Comparison of ENCODE assay signal across 29 cellular contexts in genomic region chr12:41940571-41940970, GRCh38.
"Had no signal": no experiment of that assay in that cellular context is flagged by ENCODE, and none has a peak within 500 bp of the region (broad histone marks: within the 10 kb centered on the region; RNA-seq: fewer than 3 reads in every experiment).

No MANE protein-coding gene starts in this region.

- H3K36me3 ChIP-seq: brain microvascular endothelial cell, Peyer's patch had no signal

- H3K27ac Mint-ChIP-seq: activated CD4-positive, alpha-beta T cell treated with anti-CD3 and anti-CD28 coated beads, Interleukin-2, amount 10 ng/mL, durations not matched to agents 24 days and 14 days; activated CD8-positive, alpha-beta T cell treated with anti-CD3 and anti-CD28 coated beads for 36 hours; activated naive CD8-positive, alpha-beta T cell treated with anti-CD3 and anti-CD28 coated beads for 36 hours; activated T-cell treated with anti-CD3 and anti-CD28 coated beads, Interleukin-2, amount 50 U/mL, for 72 hours; activated T-helper 17 cell treated with anti-CD3 and anti-CD28 coated beads, Interleukin-2, amount 50 U/mL, for 72 hours had no signal

- H3K36me3 Mint-ChIP-seq: activated naive CD8-positive, alpha-beta T cell treated with anti-CD3 and anti-CD28 coated beads for 36 hours had no signal

- H3K27me3 ChIP-seq: brain microvascular endothelial cell, Peyer's patch had no signal

- ATAC-seq: activated CD8-positive, alpha-beta T cell treated with anti-CD3 and anti-CD28 coated beads for 36 hours; activated T-cell treated with anti-CD3 and anti-CD28 coated beads, Interleukin-2, amount 50 U/mL, for 72 hours; activated T-helper 17 cell treated with anti-CD3 and anti-CD28 coated beads, Interleukin-2, amount 50 U/mL, for 72 hours; PC-3; Right ventricle myocardium inferior had no signal

- H3K27ac ChIP-seq: brain microvascular endothelial cell, Peyer's patch, RWPE1 had no signal

- H3K4me1 Mint-ChIP-seq: activated CD4-positive, alpha-beta T cell treated with anti-CD3 and anti-CD28 coated beads, Interleukin-2, amount 10 ng/mL, durations not matched to agents 24 days and 14 days; activated naive CD8-positive, alpha-beta T cell treated with anti-CD3 and anti-CD28 coated beads for 36 hours; activated T-helper 17 cell treated with anti-CD3 and anti-CD28 coated beads, Interleukin-2, amount 50 U/mL, for 72 hours had no signal

- H3K9me3 Mint-ChIP-seq: activated CD4-positive, alpha-beta T cell treated with anti-CD3 and anti-CD28 coated beads, Interleukin-2, amount 10 ng/mL, durations not matched to agents 24 days and 14 days; activated CD8-positive, alpha-beta T cell treated with anti-CD3 and anti-CD28 coated beads for 36 hours; activated T-cell treated with anti-CD3 and anti-CD28 coated beads, Interleukin-2, amount 50 U/mL, for 72 hours; activated T-helper 17 cell treated with anti-CD3 and anti-CD28 coated beads, Interleukin-2, amount 50 U/mL, for 72 hours had no signal

- DNase-seq: activated CD4-positive, alpha-beta T cell treated with anti-CD3 and anti-CD28 coated beads, Interleukin-2, amount 10 ng/mL, durations not matched to agents 24 days and 14 days; activated CD4-positive, alpha-beta T cell treated with anti-CD3 and anti-CD28 coated beads, Interleukin-2, amount 50 U/mL, for 4 hours; activated CD8-positive, alpha-beta T cell treated with anti-CD3 and anti-CD28 coated beads for 36 hours; activated effector memory CD4-positive, alpha-beta T cell treated with anti-CD3 and anti-CD28 coated beads, Interleukin-2, amount 50 U/mL, for 16 hours; activated naive CD4-positive, alpha-beta T cell; activated naive CD4-positive, alpha-beta T cell treated with anti-CD3 and anti-CD28 coated beads, Interleukin-2, amount 50 U/mL, for 16 hours; activated naive CD8-positive, alpha-beta T cell treated with anti-CD3 and anti-CD28 coated beads for 36 hours; activated T-cell treated with anti-CD3 and anti-CD28 coated beads, Interleukin-2, amount 50 U/mL, for 1 hour; activated T-cell treated with anti-CD3 and anti-CD28 coated beads, Interleukin-2, amount 50 U/mL, for 72 hours; amniotic stem cell; aorta; brain microvascular endothelial cell; central memory CD4-positive, alpha-beta T cell; Karpas-422; KBM-7; MM.1S; MV-4-11; NCI-H1092; NCI-H1436 treated with DMSO at 0.1 percent for 48 hours; NCI-H1694 treated with DMSO at 0.1 percent for 48 hours; NCI-H2081; NCI-H345; NK-92 treated with Interleukin-12 subunit alpha and Interleukin-12 subunit beta, amount 100 ng/mL, for 24 hours; PC-3; Peyer's patch; T1000 had no signal

- H3K4me1 ChIP-seq: Peyer's patch had no signal

- H3K4me3 Mint-ChIP-seq: activated CD4-positive, alpha-beta T cell treated with anti-CD3 and anti-CD28 coated beads, Interleukin-2, amount 10 ng/mL, durations not matched to agents 24 days and 14 days; activated CD8-positive, alpha-beta T cell treated with anti-CD3 and anti-CD28 coated beads for 36 hours; activated naive CD8-positive, alpha-beta T cell treated with anti-CD3 and anti-CD28 coated beads for 36 hours; activated T-cell treated with anti-CD3 and anti-CD28 coated beads, Interleukin-2, amount 50 U/mL, for 72 hours; activated T-helper 17 cell treated with anti-CD3 and anti-CD28 coated beads, Interleukin-2, amount 50 U/mL, for 72 hours had no signal

- H3K4me3 ChIP-seq: Peyer's patch had no signal
